In genomic region chr3:139202226-139202958, GRCh38 we compare ENCODE assay signal across 7 cellular contexts.
DNase-seq lines count a peak whose midpoint lies in the region; ATAC-seq and TF ChIP-seq lines count a peak whose summit lies in the region.

No MANE protein-coding gene starts in this region.

- ATAC-seq in HG02885 (IDR thresholded peaks at IDR 0.05; ENCODE audit: poor library complexity, unreplicated experiment) (peak; percentile 71), HG03457 (IDR thresholded peaks at IDR 0.05; ENCODE audit: unreplicated experiment) (no peak)

- TF ChIP-seq POLR2A in testis (IDR thresholded peaks at IDR 0.05) = no peak

- CTCF ChIA-PET in RWPE1 (lab: Yijun Ruan, JAX) = interaction anchor here (0.6 to 1.3 kb wide), 3 partner anchors 42 to 624 kb away, joined by 3 to 12 read pairs (median 3); no protein-coding TSS in a partner anchor

- H3K27me3 ChIP-seq in testis = no peaks in the 10 kb centered on the region

- H3K27ac ChIP-seq in RWPE1 (no peak overlapping the region), testis (no peak overlapping the region)

- intact Hi-C loops in testis (cut with DNase I; ENCODE audit: low total_unique reads) = no loop called here

- no peaks in the 10 kb centered on the region for H3K36me3 ChIP-seq in testis (ENCODE audit: low read depth, missing control alignments)

- H3K4me3 ChIP-seq in testis = no peak overlapping the region

- WGBS in testis, 2 donors = 57 to 80% methylated on average over 5 of the region's 5 CpGs

- in situ Hi-C loops in GM13977 (cut with MboI; ENCODE audit: low pct_unique_long_range_greater_than_20kb, low sequenced_read_pairs, unreplicated experiment) = no loop called here

- TF ChIP-seq CTCF in GM13977 (IDR thresholded peaks at IDR 0.05; ENCODE audit: extremely low read depth, insufficient read depth, missing control alignments) (peak; percentile 20), RWPE1 (conservative IDR thresholded peaks at IDR 0.05; ENCODE audit: low read depth) (no peak), testis (IDR thresholded peaks at IDR 0.05) (no peak)

- no peaks in the 10 kb centered on the region for H3K9me3 ChIP-seq in testis

- H3K4me1 ChIP-seq in testis = no peaks in the 10 kb centered on the region

- POLR2A ChIA-PET in RWPE1 (lab: Yijun Ruan, JAX; ENCODE audit: low non-redundant PET) = no interaction called here

- DNase-seq in GM13977 (ENCODE audit: low spot score) = peak; percentile 23
- DNase-seq in RWPE1 (ENCODE audit: low spot score) = peak; percentile 28
- peak; percentile 95 for DNase-seq in islet precursor cell
- no peak for DNase-seq in testis
- no peak for DNase-seq in NCI-H1436 treated with DMSO at 0.1 percent for 48 hours (lab: John Stamatoyannopoulos, UW)

Comparison
In these comparisons a context has a peak if more than half of its experiments do, and no peak if none do; other contexts are left out.
1. DNase-seq: peak in GM13977 (single experiment), RWPE1 (single experiment) and islet precursor cell (single experiment); none in testis (single experiment) and NCI-H1436 treated with DMSO at 0.1 percent for 48 hours (single experiment).